Comparison of ENCODE assay signal across 26 cellular contexts in genomic region chr4:38185406-38185805, GRCh38.
"Had no signal": no experiment of that assay in that cellular context is flagged by ENCODE, and none has a peak within 500 bp of the region (broad histone marks: within the 10 kb centered on the region; RNA-seq: fewer than 3 reads in every experiment).

No MANE protein-coding gene starts in this region.

- H3K4me3 ChIP-seq: SK-N-MC had no signal

- ATAC-seq: activated T-helper 17 cell treated with anti-CD3 and anti-CD28 coated beads, Interleukin-2, amount 50 U/mL, for 72 hours; Right ventricle myocardium inferior; T-cell had no signal

- DNase-seq: activated CD4-positive, alpha-beta memory T cell treated with anti-CD3 and anti-CD28 coated beads, Interleukin-2, amount 10 ng/mL, durations not matched to agents 7 days and 5 days; activated CD4-positive, alpha-beta T cell treated with anti-CD3 and anti-CD28 coated beads, Interleukin-2, amount 50 U/mL, for 1 hour; activated CD4-positive, CD25-positive, alpha-beta regulatory T cell; activated gamma-delta T cell; activated naive CD4-positive, alpha-beta T cell treated with anti-CD3 and anti-CD28 coated beads for 36 hours; activated naive CD8-positive, alpha-beta T cell treated with anti-CD3 and anti-CD28 coated beads for 36 hours; activated T-cell treated with anti-CD3 and anti-CD28 coated beads for 4 hours; activated T-cell treated with anti-CD3 and anti-CD28 coated beads, Interleukin-2, amount 50 U/mL, for 48 hours; IMR-90; Kasumi-1; KBM-7; NCI-H1105 treated with DMSO at 0.1 percent for 48 hours; NCI-H1436 treated with DMSO at 0.1 percent for 48 hours; NCI-H1930; NCI-H2171 treated with DMSO at 0.1 percent for 48 hours; NCI-H345; NCI-H510A; NCI-H526 treated with DMSO at 0.1 percent for 48 hours; NCI-H82; RPMI8226; T-cell; T-helper 2 cell had no signal

- H3K27ac ChIP-seq: SK-N-MC, VCaP had no signal
